ENCODE assay signal across 1 cellular context in genomic region chr2:37653093-37653492, GRCh38.
TF ChIP-seq lines count a peak whose summit lies in the region.

No MANE protein-coding gene starts in this region.

TF ChIP-seq in endothelial cell of umbilical vein, 7 proteins besides CTCF, POLR2A, EP300 and RAD21 (continued from another document):
- no peak for TF ChIP-seq POLR2AphosphoS5 (IDR thresholded peaks at IDR 0.05; ENCODE audit: insufficient read depth, low read depth, low read length)
TF ChIP-seq in endothelial cell of umbilical vein: peak in this region for 1.
